31 cellular contexts compared by ENCODE assay signal in genomic region chr1:42167611-42168396, GRCh38. TPM values are rescaled to one million over a fixed set of nuclear protein-coding genes. Genes with fewer than 3 reads are reported as not detected.
DNase-seq lines count a peak whose midpoint lies in the region; ATAC-seq and TF ChIP-seq lines count a peak whose summit lies in the region.
"Had no signal": no experiment of that assay in that cellular context is flagged by ENCODE, and none has a peak within 500 bp of the region (broad histone marks: within the 10 kb centered on the region; RNA-seq: fewer than 3 reads in every experiment).

No MANE protein-coding gene starts in this region.

- no peaks in the 10 kb centered on the region for H3K27me3 ChIP-seq in right atrium auricular region
- H3K27me3 ChIP-seq in upper lobe of right lung: no peaks in the 10 kb centered on the region
- H3K27me3 ChIP-seq: BLaER1 treated with 17β-estradiol and CSF1 and Interleukin-3, amounts not matched to agents 10 nM and 100 nM had no signal

- H3K9me3 ChIP-seq in right atrium auricular region (no peaks in the 10 kb centered on the region), mucosa of descending colon (no peaks in the 10 kb centered on the region), upper lobe of right lung (no peaks in the 10 kb centered on the region)
- H3K9me3 ChIP-seq: gastroesophageal sphincter, left ventricle myocardium inferior had no signal

- no peaks in the 10 kb centered on the region for H3K36me3 Mint-ChIP-seq in activated CD4-positive, alpha-beta memory T cell treated with anti-CD3 and anti-CD28 coated beads for 36 hours
- H3K36me3 Mint-ChIP-seq: activated naive CD8-positive, alpha-beta T cell had no signal

- POLR2A ChIA-PET in RWPE1 (lab: Yijun Ruan, JAX; ENCODE audit: low non-redundant PET): no interaction called here
- POLR2A ChIA-PET in activated CD4-positive, alpha-beta memory T cell treated with anti-CD3 and anti-CD28 coated beads for 36 hours (lab: Charles Lee): no interaction called here

- intact Hi-C loops in left cardiac atrium (cut with DNase I): no loop called here
- intact Hi-C loops in mucosa of descending colon (cut with DNase I, micrococcal nuclease): no loop called here
- intact Hi-C loops in upper lobe of right lung (cut with DNase I): no loop called here
- intact Hi-C loops in activated CD4-positive, alpha-beta memory T cell treated with anti-CD3 and anti-CD28 coated beads for 36 hours (cut with micrococcal nuclease): no loop called here

- no peaks in the 10 kb centered on the region for H3K27me3 Mint-ChIP-seq in activated CD4-positive, alpha-beta memory T cell treated with anti-CD3 and anti-CD28 coated beads for 36 hours
- H3K27me3 Mint-ChIP-seq: activated CD4-positive, alpha-beta memory T cell treated with anti-CD3 and anti-CD28 coated beads, Interleukin-2, amount 10 ng/mL, durations not matched to agents 7 days and 5 days had no signal

- ATAC-seq in left cardiac atrium (no peak), mucosa of descending colon (peak; percentile 31), upper lobe of right lung (no peak)
- ATAC-seq: gastroesophageal sphincter, right cardiac atrium had no signal

- no peaks in the 10 kb centered on the region for H3K36me3 ChIP-seq in right atrium auricular region
- no peaks in the 10 kb centered on the region for H3K36me3 ChIP-seq in mucosa of descending colon (ENCODE audit: low read depth)
- no peaks in the 10 kb centered on the region for H3K36me3 ChIP-seq in upper lobe of right lung
- H3K36me3 ChIP-seq: BLaER1 treated with 17β-estradiol and CSF1 and Interleukin-3, amounts not matched to agents 10 nM and 100 nM; gastroesophageal sphincter; left ventricle myocardium inferior had no signal

- DNase-seq in right atrium auricular region (ENCODE audit: low spot score) (peak; percentile 28), left cardiac atrium (no peak), RWPE1 (ENCODE audit: low spot score) (no peak), mucosa of descending colon (peak in 1 of 3 donors; percentile 55), upper lobe of right lung (peak; percentile 61), NCI-H1436 treated with DMSO at 0.1 percent for 48 hours (lab: John Stamatoyannopoulos, UW) (no peak), cerebellum (ENCODE audit: low spot score) (no peak)
- DNase-seq in activated CD4-positive, alpha-beta memory T cell treated with anti-CD3 and anti-CD28 coated beads for 36 hours: no peak
- DNase-seq: activated B cell treated with CpG ODN at 0.5 μM for 24 hours; activated CD4-positive, alpha-beta memory T cell treated with anti-CD3 and anti-CD28 coated beads, Interleukin-2, amount 10 ng/mL, durations not matched to agents 7 days and 5 days; caudate nucleus; hippocampal formation; left ventricle myocardium inferior; NCI-H1694; NK-92 treated with Interleukin-12 subunit alpha and Interleukin-12 subunit beta, amount 100 ng/mL, for 24 hours; right cardiac atrium; SIG-M5; stimulated activated CD4-positive, alpha-beta T cell treated with anti-CD3 and anti-CD28 coated beads, Interleukin-12 subunit alpha, Interleukin-12 subunit beta, amount 100 ng/mL, for 4 hours; stimulated activated CD4-positive, alpha-beta T cell treated with anti-CD3 and anti-CD28 coated beads, Interleukin-4, amount 100 ng/mL, for 1 hour; substantia nigra; SW 1271 had no signal

- no peaks in the 10 kb centered on the region for H3K4me1 Mint-ChIP-seq in activated CD4-positive, alpha-beta memory T cell treated with anti-CD3 and anti-CD28 coated beads for 36 hours (ENCODE audit: low read depth)
- H3K4me1 Mint-ChIP-seq: activated B cell treated with CpG ODN at 0.5 μM for 24 hours; activated CD4-positive, alpha-beta memory T cell treated with anti-CD3 and anti-CD28 coated beads, Interleukin-2, amount 10 ng/mL, durations not matched to agents 7 days and 5 days had no signal

- TF ChIP-seq CTCF in right atrium auricular region (IDR thresholded peaks at IDR 0.05) (no peak), RWPE1 (conservative IDR thresholded peaks at IDR 0.05; ENCODE audit: low read depth) (no peak), mucosa of descending colon (IDR thresholded peaks at IDR 0.05) (no peak), upper lobe of right lung (IDR thresholded peaks at IDR 0.05) (no peak)

- no peak overlapping the region for H3K4me3 Mint-ChIP-seq in activated CD4-positive, alpha-beta memory T cell treated with anti-CD3 and anti-CD28 coated beads for 36 hours
- H3K4me3 Mint-ChIP-seq: activated B cell treated with CpG ODN at 0.5 μM for 24 hours; activated CD4-positive, alpha-beta memory T cell treated with anti-CD3 and anti-CD28 coated beads, Interleukin-2, amount 10 ng/mL, durations not matched to agents 7 days and 5 days; activated naive CD8-positive, alpha-beta T cell; nephron had no signal

- peaks cover 0 to 39% of the 10 kb centered on the region in 2 donors for H3K4me1 ChIP-seq in right atrium auricular region
- peaks cover 51% of the 10 kb centered on the region for H3K4me1 ChIP-seq in mucosa of descending colon (ENCODE audit: low read depth)
- peaks cover 16% of the 10 kb centered on the region for H3K4me1 ChIP-seq in upper lobe of right lung

- H3K4me3 ChIP-seq in right atrium auricular region (no peak overlapping the region), mucosa of descending colon (no peak overlapping the region), upper lobe of right lung (no peak overlapping the region)
- H3K4me3 ChIP-seq: BLaER1 treated with 17β-estradiol and CSF1 and Interleukin-3, amounts not matched to agents 10 nM and 100 nM; gastroesophageal sphincter; left ventricle myocardium inferior had no signal

- CTCF ChIA-PET in RWPE1 (lab: Yijun Ruan, JAX): no interaction called here
- CTCF ChIA-PET in activated CD4-positive, alpha-beta memory T cell treated with anti-CD3 and anti-CD28 coated beads for 36 hours (lab: Charles Lee): interaction anchor here (1.2 kb wide), 1 partner anchor 20 kb away, joined by 3 read pairs; no protein-coding TSS in a partner anchor

- no peaks in the 10 kb centered on the region for H3K9me3 Mint-ChIP-seq in activated CD4-positive, alpha-beta memory T cell treated with anti-CD3 and anti-CD28 coated beads for 36 hours
- H3K9me3 Mint-ChIP-seq: activated B cell treated with CpG ODN at 0.5 μM for 24 hours; activated CD4-positive, alpha-beta memory T cell treated with anti-CD3 and anti-CD28 coated beads, Interleukin-2, amount 10 ng/mL, durations not matched to agents 7 days and 5 days; activated T-helper 2 cell treated with anti-CD3 and anti-CD28 coated beads, Interferon-gamma antibody, Interleukin-2, Interleukin-4, amounts not matched to agents 10 μg/mL and 5 μg/mL and 100 μg/mL, durations not matched to agents 14 hours and 24 hours and 36 hours; nephron had no signal

- no peak overlapping the region for H3K27ac Mint-ChIP-seq in activated CD4-positive, alpha-beta memory T cell treated with anti-CD3 and anti-CD28 coated beads for 36 hours
- H3K27ac Mint-ChIP-seq: activated B cell treated with CpG ODN at 0.5 μM for 24 hours; activated CD4-positive, alpha-beta memory T cell treated with anti-CD3 and anti-CD28 coated beads, Interleukin-2, amount 10 ng/mL, durations not matched to agents 7 days and 5 days; activated naive CD8-positive, alpha-beta T cell; activated T-helper 2 cell treated with anti-CD3 and anti-CD28 coated beads, Interferon-gamma antibody, Interleukin-2, Interleukin-4, amounts not matched to agents 10 μg/mL and 5 μg/mL and 100 μg/mL, durations not matched to agents 14 hours and 24 hours and 36 hours; nephron had no signal

- H3K27ac ChIP-seq in right atrium auricular region (no peak overlapping the region), RWPE1 (peak overlapping the region; percentile 27), upper lobe of right lung (no peak overlapping the region)
- H3K27ac ChIP-seq: BLaER1 treated with 17β-estradiol and CSF1 and Interleukin-3, amounts not matched to agents 10 nM and 100 nM; gastroesophageal sphincter; left ventricle myocardium inferior had no signal

RNA-seq across cellular contexts. Expression of gene GUCA2A, which starts 3.3 kb away (rescaled TPM):
- total RNA-seq in right atrium auricular region (not detected), left cardiac atrium (not detected), mucosa of descending colon (1,000 to 10,000 TPM in 2 of 3 donors, 100 to 1,000 TPM in 1; 920 to 2,800 (median 1,254) TPM), upper lobe of right lung (not detected), cerebellum (not detected)
- not detected for total RNA-seq in activated CD4-positive, alpha-beta memory T cell treated with anti-CD3 and anti-CD28 coated beads for 36 hours
- total RNA-seq: activated B cell treated with CpG ODN at 0.5 μM for 24 hours; activated CD4-positive, alpha-beta memory T cell treated with anti-CD3 and anti-CD28 coated beads, Interleukin-2, amount 10 ng/mL, durations not matched to agents 7 days and 5 days; activated T-helper 2 cell treated with anti-CD3 and anti-CD28 coated beads, Interferon-gamma antibody, Interleukin-2, Interleukin-4, amounts not matched to agents 10 μg/mL and 5 μg/mL and 100 μg/mL, durations not matched to agents 14 hours and 24 hours and 36 hours; astrocyte; dermis microvascular lymphatic vessel endothelial cell; fibroblast of lung; gastroesophageal sphincter; left ventricle myocardium inferior; LHCN-M2; right cardiac atrium; urinary bladder had no signal

RNA-seq across cellular contexts. Expression of gene GUCA2B, which starts 14.6 kb away (rescaled TPM):
- not detected for total RNA-seq in right atrium auricular region
- not detected for total RNA-seq in left cardiac atrium
- 100 to 1,000 TPM; 153 to 381 (median 176) TPM for total RNA-seq in mucosa of descending colon
- total RNA-seq in upper lobe of right lung: not detected
- total RNA-seq in activated CD4-positive, alpha-beta memory T cell treated with anti-CD3 and anti-CD28 coated beads for 36 hours: not detected
- total RNA-seq in cerebellum: not detected
- total RNA-seq: activated B cell treated with CpG ODN at 0.5 μM for 24 hours; activated CD4-positive, alpha-beta memory T cell treated with anti-CD3 and anti-CD28 coated beads, Interleukin-2, amount 10 ng/mL, durations not matched to agents 7 days and 5 days; activated T-helper 2 cell treated with anti-CD3 and anti-CD28 coated beads, Interferon-gamma antibody, Interleukin-2, Interleukin-4, amounts not matched to agents 10 μg/mL and 5 μg/mL and 100 μg/mL, durations not matched to agents 14 hours and 24 hours and 36 hours; astrocyte; dermis microvascular lymphatic vessel endothelial cell; fibroblast of lung; gastroesophageal sphincter; left ventricle myocardium inferior; LHCN-M2; right cardiac atrium; urinary bladder had no signal

Comparison
In these comparisons a context has a peak if more than half of its experiments do, and no peak if none do; other contexts are left out.
1. DNase-seq: peak in right atrium auricular region (single experiment) and upper lobe of right lung (single experiment); none in left cardiac atrium (single experiment), RWPE1 (single experiment), NCI-H1436 treated with DMSO at 0.1 percent for 48 hours (single experiment), activated CD4-positive, alpha-beta memory T cell treated with anti-CD3 and anti-CD28 coated beads for 36 hours (single experiment) and cerebellum (single experiment).
2. RNA of gene GUCA2A, which starts 3.3 kb away (total RNA-seq): 920 to 2,800 TPM in mucosa of descending colon; not detected in upper lobe of right lung (single experiment), not detected in cerebellum (single experiment), not detected in right atrium auricular region, not detected in left cardiac atrium and not detected in activated CD4-positive, alpha-beta memory T cell treated with anti-CD3 and anti-CD28 coated beads for 36 hours; every median in the first group is over 100 times any median in the second.
3. RNA of gene GUCA2B, which starts 14.6 kb away (total RNA-seq): 153 to 381 TPM in mucosa of descending colon; not detected in right atrium auricular region, not detected in left cardiac atrium, not detected in upper lobe of right lung (single experiment), not detected in activated CD4-positive, alpha-beta memory T cell treated with anti-CD3 and anti-CD28 coated beads for 36 hours and not detected in cerebellum (single experiment); every median in the first group is over 100 times any median in the second.